In genomic region chr11:65503606-65503922, GRCh38 we compare ENCODE assay signal across 1 cellular context.
TF ChIP-seq lines count a peak whose summit lies in the region.

No MANE protein-coding gene starts in this region.

TF ChIP-seq in H1, 55 proteins besides CTCF, POLR2A, EP300 and RAD21:
- TF ChIP-seq SIX5 (IDR thresholded peaks at IDR 0.05; ENCODE audit: low read depth, low read length) (no peak), SIN3A (conservative IDR thresholded peaks at IDR 0.05 in 1 of 2, IDR thresholded peaks at IDR 0.05 in 1 of 2; ENCODE audit: low read depth in 1 of 2, low read length in 2 of 2) (0 out of 4 replicates have a peak, but pooled peaks of 1 of the 2 experiments have one; percentile 14), CHD1 (IDR thresholded peaks at IDR 0.05; ENCODE audit: low read depth, low read length) (0 out of 2 replicates have a peak, but pooled peaks have one; percentile 6)
